Comparison of ENCODE assay signal across 17 cellular contexts in genomic region chr2:191692502-191693115, GRCh38.
"Had no signal": no experiment of that assay in that cellular context is flagged by ENCODE, and none has a peak within 500 bp of the region (broad histone marks: within the 10 kb centered on the region; RNA-seq: fewer than 3 reads in every experiment).

No MANE protein-coding gene starts in this region.

- H3K9ac ChIP-seq: parathyroid adenoma had no signal

- H3K4me1 ChIP-seq: breast epithelium, parathyroid adenoma had no signal

- H3K4me3 ChIP-seq: breast epithelium, hepatocyte, left lung, stomach, thoracic aorta had no signal

- H3K4me3 Mint-ChIP-seq: activated CD8-positive, alpha-beta T cell treated with anti-CD3 and anti-CD28 coated beads for 36 hours; activated naive CD8-positive, alpha-beta T cell treated with anti-CD3 and anti-CD28 coated beads for 36 hours; effector memory CD8-positive, alpha-beta T cell; naive thymus-derived CD8-positive, alpha-beta T cell had no signal

- DNase-seq: activated CD4-positive, alpha-beta T cell treated with anti-CD3 and anti-CD28 coated beads for 4 hours; activated CD8-positive, alpha-beta T cell treated with anti-CD3 and anti-CD28 coated beads for 36 hours; activated gamma-delta T cell; activated naive CD8-positive, alpha-beta T cell treated with anti-CD3 and anti-CD28 coated beads for 36 hours; activated T-cell treated with anti-CD3 and anti-CD28 coated beads, Interleukin-2, amount 50 U/mL, for 48 hours; cerebellar nuclear complex; dermis blood vessel endothelial cell; effector memory CD8-positive, alpha-beta T cell; left lung; naive thymus-derived CD8-positive, alpha-beta T cell; stimulated activated CD4-positive, alpha-beta T cell treated with anti-CD3 and anti-CD28 coated beads, Interleukin-1b, Interleukin-23, amount 100 ng/mL, for 48 hours; stomach; WERI-Rb-1 had no signal

- H3K27me3 Mint-ChIP-seq: activated CD8-positive, alpha-beta T cell treated with anti-CD3 and anti-CD28 coated beads for 36 hours; activated naive CD8-positive, alpha-beta T cell treated with anti-CD3 and anti-CD28 coated beads for 36 hours; effector memory CD8-positive, alpha-beta T cell; naive thymus-derived CD8-positive, alpha-beta T cell had no signal

- H3K4me2 ChIP-seq: hepatocyte had no signal

- H3K79me2 ChIP-seq: hepatocyte, parathyroid adenoma had no signal

- H3K27ac Mint-ChIP-seq: activated naive CD8-positive, alpha-beta T cell treated with anti-CD3 and anti-CD28 coated beads for 36 hours; effector memory CD8-positive, alpha-beta T cell had no signal

- H2AFZ ChIP-seq: hepatocyte, parathyroid adenoma had no signal

- H3K36me3 ChIP-seq: breast epithelium, thoracic aorta, WERI-Rb-1 had no signal

- H3K9me3 Mint-ChIP-seq: activated CD8-positive, alpha-beta T cell treated with anti-CD3 and anti-CD28 coated beads for 36 hours; activated naive CD8-positive, alpha-beta T cell treated with anti-CD3 and anti-CD28 coated beads for 36 hours; effector memory CD8-positive, alpha-beta T cell; naive thymus-derived CD8-positive, alpha-beta T cell had no signal

- H3K27ac ChIP-seq: breast epithelium, hepatocyte, left lung, parathyroid adenoma, stomach, thoracic aorta, WERI-Rb-1 had no signal

- H3K27me3 ChIP-seq: breast epithelium, hepatocyte, left lung had no signal

- H3K9me3 ChIP-seq: breast epithelium, left lung, stomach, thoracic aorta had no signal
